In the genomic region with DNA sequence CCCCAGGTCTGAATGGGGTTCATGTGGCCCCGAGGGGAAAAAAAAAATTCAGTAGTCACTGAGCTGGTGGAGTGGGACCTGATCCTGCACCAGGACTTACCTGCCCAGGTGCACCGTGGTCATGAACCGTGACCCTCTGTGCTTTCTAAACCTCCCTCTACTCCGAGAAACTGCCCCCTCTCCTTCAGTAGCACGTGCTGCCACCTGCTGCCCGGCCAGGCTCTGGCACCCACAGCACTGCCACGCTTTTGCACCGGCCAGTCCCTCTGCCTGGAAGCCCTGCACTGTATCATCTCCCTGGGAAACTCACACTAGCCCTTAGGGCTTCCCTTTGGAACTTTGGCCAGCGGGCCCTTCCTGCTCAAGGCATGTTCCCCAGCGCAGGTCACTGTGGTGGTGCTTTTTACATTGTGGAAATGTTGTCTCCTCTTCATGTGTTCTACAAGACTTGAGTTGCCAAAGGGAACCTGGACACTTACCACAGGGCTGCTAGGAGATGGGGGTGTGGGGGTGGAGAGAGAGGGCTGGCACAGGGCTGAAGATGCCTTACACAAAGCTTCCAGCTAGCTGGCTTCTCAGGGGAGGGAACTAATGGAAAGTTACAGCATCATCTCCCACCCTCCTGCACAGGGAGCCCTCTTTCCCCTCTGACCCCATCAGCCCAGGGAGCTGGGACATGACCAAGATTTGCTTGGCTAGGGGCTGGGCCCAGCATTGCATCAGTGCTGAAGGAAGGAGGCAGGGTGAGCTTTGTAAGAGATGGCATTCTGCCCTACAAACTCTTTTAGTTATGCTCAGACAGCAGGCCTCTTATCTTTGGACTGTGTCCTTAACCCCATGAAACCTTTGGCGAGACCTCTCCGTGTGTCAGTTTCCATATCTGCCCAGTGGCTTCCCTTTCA, we compare ENCODE assay signal across 8 cellular contexts. TPM values are rescaled to one million over a fixed set of nuclear protein-coding genes. Genes with fewer than 3 reads are reported as not detected.
A peak's percentile ranks its signal among the peaks of the same experiment; 100 is the strongest.
DNase-seq lines count a peak whose midpoint lies in the region; ATAC-seq and TF ChIP-seq lines count a peak whose summit lies in the region.

No MANE protein-coding gene starts in this region.

- no peak overlapping the region for H3K4me3 ChIP-seq in Karpas-422 (ENCODE audit: low read length)
- H3K4me3 ChIP-seq in astrocyte of the spinal cord (ENCODE audit: low read depth, low read length), result no peak overlapping the region
- H3K4me3 ChIP-seq in right lobe of liver, result no peak overlapping the region
- H3K4me3 ChIP-seq in effector memory CD4-positive, alpha-beta T cell (ENCODE audit: insufficient read depth, low read depth, low read length, poor library complexity, severe bottlenecking), result no peak overlapping the region
- H3K4me3 ChIP-seq in sigmoid colon, result no peak overlapping the region

- TF ChIP-seq POLR2A in right lobe of liver (IDR thresholded peaks at IDR 0.05), result no peak
- TF ChIP-seq POLR2A in sigmoid colon (IDR thresholded peaks at IDR 0.05), result no peak

- DNase-seq in ELR (ENCODE audit: low read depth) (peak; percentile 29), Karpas-422 (peak; percentile 91), astrocyte of the spinal cord (ENCODE audit: low read depth, low spot score) (no peak), right lobe of liver (peak; percentile 51 to 59 (median 55)), SK-N-DZ (ENCODE audit: low spot score) (no peak), sigmoid colon (no peak)
- DNase-seq in effector memory CD4-positive, alpha-beta T cell, result no peak

- no peak for TF ChIP-seq EP300 in sigmoid colon (IDR thresholded peaks at IDR 0.05)

- H3K27ac ChIP-seq in Karpas-422 (ENCODE audit: low read length) (no peak overlapping the region), right lobe of liver (no peak overlapping the region), sigmoid colon (no peak overlapping the region)
- H3K27ac ChIP-seq in effector memory CD4-positive, alpha-beta T cell (ENCODE audit: insufficient read depth, low read length, poor library complexity, severe bottlenecking), result no peak overlapping the region

- ATAC-seq in right lobe of liver (peak; percentile 65 to 76 (median 66)), GM19455 (IDR thresholded peaks at IDR 0.05; ENCODE audit: unreplicated experiment) (no peak)

- H2AFZ ChIP-seq in Karpas-422 (ENCODE audit: low read length), result no peak overlapping the region

- in situ Hi-C loops in astrocyte of the spinal cord (cut with HindIII; ENCODE audit: low sequenced_read_pairs), result no loop called here

- 17% methylated on average over 5 of the region's 12 CpGs for WGBS in right lobe of liver (ENCODE audit: insufficient coverage, low coverage, low lambda C conversion rate, missing lambda C conversion rate)
- WGBS in sigmoid colon, 2 donors, result 25 to 28% methylated on average over 12 of the region's 12 CpGs

- H3K9me2 ChIP-seq in Karpas-422 (replicated peaks; ENCODE audit: insufficient read depth, low read length), result no peaks in the 10 kb centered on the region

- no peak overlapping the region for H3K4me2 ChIP-seq in Karpas-422 (ENCODE audit: low read depth, low read length, poor library complexity, severe bottlenecking)

- H4K20me1 ChIP-seq in Karpas-422 (ENCODE audit: insufficient read depth, low read depth, low read length), result no peaks in the 10 kb centered on the region

- TF ChIP-seq CTCF in astrocyte of the spinal cord (IDR thresholded peaks at IDR 0.05; ENCODE audit: low read depth, low read length) (peak; percentile 25), right lobe of liver (IDR thresholded peaks at IDR 0.05) (peak; percentile 39 to 68 (median 50)), sigmoid colon (IDR thresholded peaks at IDR 0.05) (peak in 1 of 4 experiments; percentile 17)

- H3K4me1 ChIP-seq in Karpas-422 (ENCODE audit: low read length) (peaks cover 51% of the 10 kb centered on the region), right lobe of liver (no peaks in the 10 kb centered on the region), sigmoid colon (peaks cover 0 to 23% (median 20%) of the 10 kb centered on the region in 4 donors)
- no peaks in the 10 kb centered on the region for H3K4me1 ChIP-seq in effector memory CD4-positive, alpha-beta T cell (ENCODE audit: control insufficient read depth, insufficient read depth, low read length, poor library complexity, severe bottlenecking)

- peak overlapping the region; percentile 32 for H3K9ac ChIP-seq in Karpas-422 (ENCODE audit: low read length)

- intact Hi-C loops in right lobe of liver (cut with DNase I) (no loop called here), sigmoid colon (cut with DNase I) (no loop called here)

- H3K27me3 ChIP-seq in Karpas-422 (ENCODE audit: low read length), result no peaks in the 10 kb centered on the region
- no peaks in the 10 kb centered on the region for H3K27me3 ChIP-seq in right lobe of liver
- H3K27me3 ChIP-seq in effector memory CD4-positive, alpha-beta T cell (replicated peaks; ENCODE audit: control insufficient read depth, insufficient read depth, low read length, poor library complexity, severe bottlenecking), result peaks cover 8% of the 10 kb centered on the region
- peaks cover 21 to 45% (median 44%) of the 10 kb centered on the region in 3 donors for H3K27me3 ChIP-seq in sigmoid colon

- H3K36me3 ChIP-seq in Karpas-422 (ENCODE audit: insufficient read depth, low read length) (no peaks in the 10 kb centered on the region), right lobe of liver (no peaks in the 10 kb centered on the region), sigmoid colon (no peaks in the 10 kb centered on the region)
- no peaks in the 10 kb centered on the region for H3K36me3 ChIP-seq in effector memory CD4-positive, alpha-beta T cell (ENCODE audit: control insufficient read depth, insufficient read depth, low read length)

- H3K9me3 ChIP-seq in Karpas-422 (ENCODE audit: low read length), result no peaks in the 10 kb centered on the region
- H3K9me3 ChIP-seq in right lobe of liver, result no peaks in the 10 kb centered on the region
- H3K9me3 ChIP-seq in effector memory CD4-positive, alpha-beta T cell (ENCODE audit: control insufficient read depth, low read length), result no peaks in the 10 kb centered on the region
- no peaks in the 10 kb centered on the region for H3K9me3 ChIP-seq in sigmoid colon

- H3K79me2 ChIP-seq in Karpas-422 (ENCODE audit: low read length), result no peaks in the 10 kb centered on the region

RNA-seq across cellular contexts. Expression of gene PTPRT, which starts 2.5 kb away (rescaled TPM):
- total RNA-seq in Karpas-422 (2014; rRNA removed; shearing (Covaris generic); ENCODE audit: low replicate concordance), result 39.5 and 44.5 TPM in 2 replicates
- 1 to 10 TPM in 1 of 6 experiments, under 1 TPM in 5; 0.18 to 1.0 (median 0.51) TPM for total RNA-seq in right lobe of liver
- polyA plus RNA-seq in SK-N-DZ (2014; cell fraction: cytosol; rRNA removed), result 0.03 TPM in 1 of 2 replicates, not detected in the other
- polyA plus RNA-seq in SK-N-DZ (2014; cell fraction: nucleus; rRNA removed), result 0.01 TPM in 1 of 2 replicates, not detected in the other
- under 1 TPM in 3 of 4 donors, not detected in 1; under 0.01 to 0.41 (median under 0.01) TPM for total RNA-seq in sigmoid colon
- under 1 TPM in 1 of 3 donors, not detected in 2; 0.25 TPM for polyA plus RNA-seq in sigmoid colon

Comparison
In these comparisons a context has a peak if more than half of its experiments do, and no peak if none do; other contexts are left out.
1. DNase-seq: peak in ELR (single experiment), Karpas-422 (single experiment) and right lobe of liver (3 of 3); none in astrocyte of the spinal cord (single experiment), SK-N-DZ (single experiment), effector memory CD4-positive, alpha-beta T cell (0 of 3) and sigmoid colon (single experiment).
2. RNA of gene PTPRT, which starts 2.5 kb away (total RNA-seq): 39.5 to 44.5 TPM in Karpas-422; 0.18 to 1.0 TPM in right lobe of liver and under 0.01 to 0.41 TPM in sigmoid colon; every median in the first group is over 10 times any median in the second.